9 cellular contexts compared by ENCODE assay signal in genomic region chr17:81635431-81635830, GRCh38. TPM values are rescaled to one million over a fixed set of nuclear protein-coding genes. Genes with fewer than 3 reads are reported as not detected.
DNase-seq lines count a peak whose midpoint lies in the region; ATAC-seq and TF ChIP-seq lines count a peak whose summit lies in the region.
"Had no signal": no experiment of that assay in that cellular context is flagged by ENCODE, and none has a peak within 500 bp of the region (broad histone marks: within the 10 kb centered on the region; RNA-seq: fewer than 3 reads in every experiment).

No MANE protein-coding gene starts in this region.

- no peak overlapping the region for H2AFZ ChIP-seq in ACC112 (ENCODE audit: low read length, unreplicated experiment)

- no peak overlapping the region for H3K56ac ChIP-seq in mesendoderm (ENCODE audit: low read length)

- no peak overlapping the region for H3K9ac ChIP-seq in HUES48 (ENCODE audit: low read depth, low read length)
- H3K9ac ChIP-seq in mesendoderm (ENCODE audit: low read length) = peak overlapping the region; percentile 84

- H3K4me3 Mint-ChIP-seq in MCF 10A (ENCODE audit: unreplicated experiment) = peak overlapping the region; percentile 89

- H3K4me1 ChIP-seq in ACC112 (ENCODE audit: control insufficient read depth, insufficient read depth, low read length, unreplicated experiment) (peaks cover 6% of the 10 kb centered on the region), HUES48 (ENCODE audit: control insufficient read depth, insufficient read depth, low read length) (peaks cover 4% of the 10 kb centered on the region; the same call in 1 of the 2 replicates), mesendoderm (ENCODE audit: control insufficient read depth, low read depth, low read length) (no peaks in the 10 kb centered on the region)

- no peaks in the 10 kb centered on the region for H3K36me3 ChIP-seq in ACC112 (ENCODE audit: insufficient read depth, low read length)
- H3K36me3 ChIP-seq in HUES48 (ENCODE audit: control insufficient read depth, insufficient read depth, low read length) = peaks cover 4% of the 10 kb centered on the region
- H3K36me3 ChIP-seq in mesendoderm (ENCODE audit: control insufficient read depth, insufficient read depth, low read length) = no peaks in the 10 kb centered on the region

- H3K27me3 Mint-ChIP-seq in MCF 10A (ENCODE audit: insufficient read depth, unreplicated experiment) = no peaks in the 10 kb centered on the region

- H3K18ac ChIP-seq in mesendoderm (ENCODE audit: low read length) = no peak overlapping the region

- WGBS in mesendoderm (ENCODE audit: extremely low coverage, insufficient coverage, low lambda C conversion rate) = no CpG with 5 or more reads among the region's 5 CpGs

- intact Hi-C loops in MCF 10A (cut with micrococcal nuclease) = no loop called here

- H3K27me3 ChIP-seq in ACC112 (ENCODE audit: insufficient read depth, low read length) (no peaks in the 10 kb centered on the region), HUES48 (ENCODE audit: control insufficient read depth, insufficient read depth, low read length) (no peaks in the 10 kb centered on the region), mesendoderm (ENCODE audit: insufficient read depth, low read length, poor library complexity) (no peaks in the 10 kb centered on the region)

- POLR2A ChIA-PET in MCF 10A (lab: Yijun Ruan, JAX) = interaction anchor here (0.6 to 5.7 kb wide), 14 partner anchors 11 to 240 kb away, joined by 3 to 65 read pairs (median 6); partner anchors contain the start of genes ARL16, BAHCC1, CCDC137 and FAAP100

- H3K4me1 Mint-ChIP-seq in MCF 10A (ENCODE audit: insufficient read depth, unreplicated experiment) = peaks cover 6% of the 10 kb centered on the region

- H4K8ac ChIP-seq in mesendoderm (ENCODE audit: low read depth, low read length) = no peak overlapping the region

- H3K4ac ChIP-seq in mesendoderm (ENCODE audit: low read depth, low read length) = no peak overlapping the region

- H3K79me2 ChIP-seq in ACC112 (ENCODE audit: control insufficient read depth, insufficient read depth, low read length, unreplicated experiment) (peaks cover 56% of the 10 kb centered on the region), mesendoderm (ENCODE audit: control insufficient read depth, insufficient read depth, low read length) (peaks cover 36% of the 10 kb centered on the region)

- no peak overlapping the region for H2BK5ac ChIP-seq in mesendoderm (ENCODE audit: low read length)

- no peaks in the 10 kb centered on the region for H3K9me3 ChIP-seq in HUES48 (ENCODE audit: control insufficient read depth, insufficient read depth, low read length)

- DNase-seq in MCF 10A (ENCODE audit: unreplicated experiment) = peak; percentile 44
- no peak for DNase-seq in mesendoderm
- DNase-seq in globus pallidus (ENCODE audit: low spot score) = no peak
- no peak for DNase-seq in SW 1271 (lab: John Stamatoyannopoulos, UW)
- no peak for DNase-seq in GM13976 (ENCODE audit: low spot score)
- DNase-seq: cerebellar nuclear complex had no signal

- peaks cover 5% of the 10 kb centered on the region for H3K79me1 ChIP-seq in mesendoderm (ENCODE audit: low read length)

- H2AK5ac ChIP-seq in mesendoderm (ENCODE audit: low read length) = no peak overlapping the region

- BruUV-seq in MCF 10A (replicated peaks; lab: Mats Ljungman, UMichigan) = TSS peak; percentile 56

- H3K4me3 ChIP-seq in ACC112 (ENCODE audit: low read depth, low read length) (peak overlapping the region; percentile 94), HUES48 (ENCODE audit: low read depth, low read length) (peak overlapping the region; percentile 92; the same call in 1 of the 2 replicates), mesendoderm (ENCODE audit: low read length) (no peak overlapping the region)

- H3K27ac ChIP-seq in ACC112 (ENCODE audit: low read depth, low read length) (peak overlapping the region; percentile 89; the same call in 1 of the 2 replicates), HUES48 (ENCODE audit: low read depth, low read length) (no peak overlapping the region), mesendoderm (ENCODE audit: low read depth, low read length) (no peak overlapping the region)

- H2BK15ac ChIP-seq in mesendoderm (replicated peaks; ENCODE audit: low read depth) = no peak overlapping the region

- CTCF ChIA-PET in MCF 10A (lab: Yijun Ruan, JAX) = interaction anchor here (0.6 kb wide), 2 partner anchors 115 to 617 kb away, joined by 4 to 5 read pairs; no protein-coding TSS in a partner anchor

- peak overlapping the region; percentile 96 for H3K27ac Mint-ChIP-seq in MCF 10A (ENCODE audit: low read depth, unreplicated experiment)

- no peak overlapping the region for H3K23ac ChIP-seq in mesendoderm (ENCODE audit: low read length)

- ATAC-seq in GM21515 (IDR thresholded peaks at IDR 0.05; ENCODE audit: unreplicated experiment) = no peak

- no peak overlapping the region for H2BK120ac ChIP-seq in mesendoderm (ENCODE audit: low read depth, low read length)

- no peak overlapping the region for H4K5ac ChIP-seq in mesendoderm (ENCODE audit: low read length)

- H3K36me3 Mint-ChIP-seq in MCF 10A (ENCODE audit: insufficient read depth, unreplicated experiment) = peaks cover 24% of the 10 kb centered on the region

- TF ChIP-seq CTCF in MCF 10A (IDR thresholded peaks at IDR 0.05; ENCODE audit: unreplicated experiment) (no peak), GM13976 (IDR thresholded peaks at IDR 0.05; ENCODE audit: borderline replicate concordance, control extremely low read depth, extremely low read depth, insufficient read depth, missing control alignments) (no peak)

- H3K4me2 ChIP-seq in mesendoderm (ENCODE audit: low read length) = no peak overlapping the region

- in situ Hi-C loops in GM13976 (cut with MboI; ENCODE audit: low sequenced_read_pairs, unreplicated experiment) = no loop called here

- no peaks in the 10 kb centered on the region for H3K9me3 Mint-ChIP-seq in MCF 10A (ENCODE audit: unreplicated experiment)

RNA-seq across cellular contexts. Expression of gene NPLOC4, which starts 1.5 kb away (rescaled TPM):
- 83.9 and 95.1 TPM in 2 replicates for total RNA-seq in MCF 10A (2022)
- 77.9 TPM for polyA plus RNA-seq in mesendoderm (2013, experiment 1 of 2)
- 88.4 TPM for polyA plus RNA-seq in mesendoderm (2013, experiment 2 of 2)

RNA-seq across cellular contexts. Expression of gene TSPAN10, which starts 1.6 kb away (rescaled TPM):
- total RNA-seq in MCF 10A (2022) = 1.8 and 2.1 TPM in 2 replicates
- 0.20 TPM for polyA plus RNA-seq in mesendoderm (2013, experiment 1 of 2)
- polyA plus RNA-seq in mesendoderm (2013, experiment 2 of 2) = 0.28 TPM

RNA-seq across cellular contexts. Expression of gene PDE6G, which starts 20.9 kb away (rescaled TPM):
- not detected in 2 replicates for total RNA-seq in MCF 10A (2022)
- polyA plus RNA-seq in mesendoderm (2013, experiment 1 of 2) = 7.8 TPM
- 8.5 TPM for polyA plus RNA-seq in mesendoderm (2013, experiment 2 of 2)

RNA-seq across cellular contexts. Expression of gene OXLD1, which starts 31.0 kb away (rescaled TPM):
- 47.6 and 54.8 TPM in 2 replicates for total RNA-seq in MCF 10A (2022)
- polyA plus RNA-seq in mesendoderm (2013, experiment 1 of 2) = 19.4 TPM
- 20.6 TPM for polyA plus RNA-seq in mesendoderm (2013, experiment 2 of 2)

RNA-seq across cellular contexts. Expression of gene CCDC137, which starts 31.1 kb away (rescaled TPM):
- 23.9 and 27.1 TPM in 2 replicates for total RNA-seq in MCF 10A (2022)
- polyA plus RNA-seq in mesendoderm (2013, experiment 1 of 2) = 49.0 TPM
- polyA plus RNA-seq in mesendoderm (2013, experiment 2 of 2) = 48.4 TPM
